In the genomic region with DNA sequence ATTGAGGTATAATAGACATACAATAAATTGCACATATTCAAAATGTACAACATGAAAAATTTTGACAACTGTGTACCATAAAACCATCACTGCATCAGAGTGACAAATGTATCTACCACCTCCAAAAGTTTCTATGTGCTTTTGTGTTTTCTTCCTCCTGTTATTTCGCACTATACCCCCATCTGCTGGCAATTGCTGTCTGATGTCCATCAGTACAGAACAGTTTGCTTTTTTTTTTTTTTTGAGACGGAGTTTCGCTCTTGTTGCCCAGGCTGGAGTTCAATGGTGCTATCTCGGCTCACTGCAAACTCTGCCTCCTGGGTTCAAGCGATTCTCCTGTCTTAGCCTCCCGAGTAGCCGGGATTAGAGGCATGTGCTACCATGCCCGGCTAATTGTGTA, we compare ENCODE assay signal across 2 cellular contexts.
TF ChIP-seq lines count a peak whose summit lies in the region.

No MANE protein-coding gene starts in this region.

TF ChIP-seq in GM23338, 12 proteins besides CTCF, POLR2A, EP300 and RAD21 (continues in another document):
- TF ChIP-seq ZNF114 (CRISPR knock-in tag; IDR thresholded peaks at IDR 0.05) (no peak), EZH2 (IDR thresholded peaks at IDR 0.05; ENCODE audit: low read depth, unreplicated experiment) (no peak), POLR2AphosphoS5 (IDR thresholded peaks at IDR 0.05; ENCODE audit: low read depth) (no peak), JUNB (IDR thresholded peaks at IDR 0.05; ENCODE audit: unreplicated experiment) (no peak), ZNF331 (CRISPR knock-in tag; IDR thresholded peaks at IDR 0.05; ENCODE audit: low read depth) (no peak), STAT1 (IDR thresholded peaks at IDR 0.05; ENCODE audit: unreplicated experiment) (no peak), EZH2phosphoT487 (IDR thresholded peaks at IDR 0.05; ENCODE audit: unreplicated experiment) (no peak), NANOG (IDR thresholded peaks at IDR 0.05; ENCODE audit: borderline replicate concordance) (no peak), CREB1 (CRISPR knock-in tag; IDR thresholded peaks at IDR 0.05; ENCODE audit: low read depth) (no peak)
- TF ChIP-seq, protein P1, sequence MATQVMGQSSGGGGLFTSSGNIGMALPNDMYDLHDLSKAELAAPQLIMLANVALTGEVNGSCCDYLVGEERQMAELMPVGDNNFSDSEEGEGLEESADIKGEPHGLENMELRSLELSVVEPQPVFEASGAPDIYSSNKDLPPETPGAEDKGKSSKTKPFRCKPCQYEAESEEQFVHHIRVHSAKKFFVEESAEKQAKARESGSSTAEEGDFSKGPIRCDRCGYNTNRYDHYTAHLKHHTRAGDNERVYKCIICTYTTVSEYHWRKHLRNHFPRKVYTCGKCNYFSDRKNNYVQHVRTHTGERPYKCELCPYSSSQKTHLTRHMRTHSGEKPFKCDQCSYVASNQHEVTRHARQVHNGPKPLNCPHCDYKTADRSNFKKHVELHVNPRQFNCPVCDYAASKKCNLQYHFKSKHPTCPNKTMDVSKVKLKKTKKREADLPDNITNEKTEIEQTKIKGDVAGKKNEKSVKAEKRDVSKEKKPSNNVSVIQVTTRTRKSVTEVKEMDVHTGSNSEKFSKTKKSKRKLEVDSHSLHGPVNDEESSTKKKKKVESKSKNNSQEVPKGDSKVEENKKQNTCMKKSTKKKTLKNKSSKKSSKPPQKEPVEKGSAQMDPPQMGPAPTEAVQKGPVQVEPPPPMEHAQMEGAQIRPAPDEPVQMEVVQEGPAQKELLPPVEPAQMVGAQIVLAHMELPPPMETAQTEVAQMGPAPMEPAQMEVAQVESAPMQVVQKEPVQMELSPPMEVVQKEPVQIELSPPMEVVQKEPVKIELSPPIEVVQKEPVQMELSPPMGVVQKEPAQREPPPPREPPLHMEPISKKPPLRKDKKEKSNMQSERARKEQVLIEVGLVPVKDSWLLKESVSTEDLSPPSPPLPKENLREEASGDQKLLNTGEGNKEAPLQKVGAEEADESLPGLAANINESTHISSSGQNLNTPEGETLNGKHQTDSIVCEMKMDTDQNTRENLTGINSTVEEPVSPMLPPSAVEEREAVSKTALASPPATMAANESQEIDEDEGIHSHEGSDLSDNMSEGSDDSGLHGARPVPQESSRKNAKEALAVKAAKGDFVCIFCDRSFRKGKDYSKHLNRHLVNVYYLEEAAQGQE (IDR thresholded peaks at IDR 0.05; ENCODE audit: unreplicated experiment) = no peak
- TF ChIP-seq, protein P2, sequence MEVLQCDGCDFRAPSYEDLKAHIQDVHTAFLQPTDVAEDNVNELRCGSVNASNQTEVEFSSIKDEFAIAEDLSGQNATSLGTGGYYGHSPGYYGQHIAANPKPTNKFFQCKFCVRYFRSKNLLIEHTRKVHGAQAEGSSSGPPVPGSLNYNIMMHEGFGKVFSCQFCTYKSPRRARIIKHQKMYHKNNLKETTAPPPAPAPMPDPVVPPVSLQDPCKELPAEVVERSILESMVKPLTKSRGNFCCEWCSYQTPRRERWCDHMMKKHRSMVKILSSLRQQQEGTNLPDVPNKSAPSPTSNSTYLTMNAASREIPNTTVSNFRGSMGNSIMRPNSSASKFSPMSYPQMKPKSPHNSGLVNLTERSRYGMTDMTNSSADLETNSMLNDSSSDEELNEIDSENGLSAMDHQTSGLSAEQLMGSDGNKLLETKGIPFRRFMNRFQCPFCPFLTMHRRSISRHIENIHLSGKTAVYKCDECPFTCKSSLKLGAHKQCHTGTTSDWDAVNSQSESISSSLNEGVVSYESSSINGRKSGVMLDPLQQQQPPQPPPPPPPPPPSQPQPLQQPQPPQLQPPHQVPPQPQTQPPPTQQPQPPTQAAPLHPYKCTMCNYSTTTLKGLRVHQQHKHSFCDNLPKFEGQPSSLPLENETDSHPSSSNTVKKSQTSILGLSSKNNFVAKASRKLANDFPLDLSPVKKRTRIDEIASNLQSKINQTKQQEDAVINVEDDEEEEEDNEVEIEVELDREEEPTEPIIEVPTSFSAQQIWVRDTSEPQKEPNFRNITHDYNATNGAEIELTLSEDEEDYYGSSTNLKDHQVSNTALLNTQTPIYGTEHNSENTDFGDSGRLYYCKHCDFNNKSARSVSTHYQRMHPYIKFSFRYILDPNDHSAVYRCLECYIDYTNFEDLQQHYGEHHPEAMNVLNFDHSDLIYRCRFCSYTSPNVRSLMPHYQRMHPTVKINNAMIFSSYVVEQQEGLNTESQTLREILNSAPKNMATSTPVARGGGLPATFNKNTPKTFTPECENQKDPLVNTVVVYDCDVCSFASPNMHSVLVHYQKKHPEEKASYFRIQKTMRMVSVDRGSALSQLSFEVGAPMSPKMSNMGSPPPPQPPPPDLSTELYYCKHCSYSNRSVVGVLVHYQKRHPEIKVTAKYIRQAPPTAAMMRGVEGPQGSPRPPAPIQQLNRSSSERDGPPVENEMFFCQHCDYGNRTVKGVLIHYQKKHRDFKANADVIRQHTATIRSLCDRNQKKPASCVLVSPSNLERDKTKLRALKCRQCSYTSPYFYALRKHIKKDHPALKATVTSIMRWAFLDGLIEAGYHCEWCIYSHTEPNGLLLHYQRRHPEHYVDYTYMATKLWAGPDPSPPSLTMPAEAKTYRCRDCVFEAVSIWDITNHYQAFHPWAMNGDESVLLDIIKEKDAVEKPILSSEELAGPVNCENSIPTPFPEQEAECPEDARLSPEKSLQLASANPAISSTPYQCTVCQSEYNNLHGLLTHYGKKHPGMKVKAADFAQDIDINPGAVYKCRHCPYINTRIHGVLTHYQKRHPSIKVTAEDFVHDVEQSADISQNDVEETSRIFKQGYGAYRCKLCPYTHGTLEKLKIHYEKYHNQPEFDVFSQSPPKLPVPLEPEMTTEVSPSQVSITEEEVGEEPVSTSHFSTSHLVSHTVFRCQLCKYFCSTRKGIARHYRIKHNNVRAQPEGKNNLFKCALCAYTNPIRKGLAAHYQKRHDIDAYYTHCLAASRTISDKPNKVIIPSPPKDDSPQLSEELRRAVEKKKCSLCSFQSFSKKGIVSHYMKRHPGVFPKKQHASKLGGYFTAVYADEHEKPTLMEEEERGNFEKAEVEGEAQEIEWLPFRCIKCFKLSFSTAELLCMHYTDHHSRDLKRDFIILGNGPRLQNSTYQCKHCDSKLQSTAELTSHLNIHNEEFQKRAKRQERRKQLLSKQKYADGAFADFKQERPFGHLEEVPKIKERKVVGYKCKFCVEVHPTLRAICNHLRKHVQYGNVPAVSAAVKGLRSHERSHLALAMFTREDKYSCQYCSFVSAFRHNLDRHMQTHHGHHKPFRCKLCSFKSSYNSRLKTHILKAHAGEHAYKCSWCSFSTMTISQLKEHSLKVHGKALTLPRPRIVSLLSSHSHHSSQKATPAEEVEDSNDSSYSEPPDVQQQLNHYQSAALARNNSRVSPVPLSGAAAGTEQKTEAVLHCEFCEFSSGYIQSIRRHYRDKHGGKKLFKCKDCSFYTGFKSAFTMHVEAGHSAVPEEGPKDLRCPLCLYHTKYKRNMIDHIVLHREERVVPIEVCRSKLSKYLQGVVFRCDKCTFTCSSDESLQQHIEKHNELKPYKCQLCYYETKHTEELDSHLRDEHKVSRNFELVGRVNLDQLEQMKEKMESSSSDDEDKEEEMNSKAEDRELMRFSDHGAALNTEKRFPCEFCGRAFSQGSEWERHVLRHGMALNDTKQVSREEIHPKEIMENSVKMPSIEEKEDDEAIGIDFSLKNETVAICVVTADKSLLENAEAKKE (CRISPR knock-in tag; IDR thresholded peaks at IDR 0.05) = no peak

TF ChIP-seq in endothelial cell of umbilical vein, 7 proteins besides CTCF, POLR2A, EP300 and RAD21:
- TF ChIP-seq, protein P3, sequence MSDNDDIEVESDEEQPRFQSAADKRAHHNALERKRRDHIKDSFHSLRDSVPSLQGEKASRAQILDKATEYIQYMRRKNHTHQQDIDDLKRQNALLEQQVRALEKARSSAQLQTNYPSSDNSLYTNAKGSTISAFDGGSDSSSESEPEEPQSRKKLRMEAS (IDR thresholded peaks at IDR 0.05; ENCODE audit: insufficient read depth, insufficient read length) = no peak
- TF ChIP-seq POLR2AphosphoS5 (IDR thresholded peaks at IDR 0.05; ENCODE audit: insufficient read depth, low read depth, low read length) (no peak), EZH2 (IDR thresholded peaks at IDR 0.05; ENCODE audit: borderline replicate concordance, low read depth, low read length, severe bottlenecking) (no peak), MYC (IDR thresholded peaks at IDR 0.05; ENCODE audit: low read depth, low read length) (no peak), GATA2 (IDR thresholded peaks at IDR 0.05; ENCODE audit: insufficient read depth, insufficient read length, low read depth, low read length) (no peak)
TF ChIP-seq in endothelial cell of umbilical vein: peak in this region for 0.
